ENCODE assay signal across 13 cellular contexts in the genomic region with DNA sequence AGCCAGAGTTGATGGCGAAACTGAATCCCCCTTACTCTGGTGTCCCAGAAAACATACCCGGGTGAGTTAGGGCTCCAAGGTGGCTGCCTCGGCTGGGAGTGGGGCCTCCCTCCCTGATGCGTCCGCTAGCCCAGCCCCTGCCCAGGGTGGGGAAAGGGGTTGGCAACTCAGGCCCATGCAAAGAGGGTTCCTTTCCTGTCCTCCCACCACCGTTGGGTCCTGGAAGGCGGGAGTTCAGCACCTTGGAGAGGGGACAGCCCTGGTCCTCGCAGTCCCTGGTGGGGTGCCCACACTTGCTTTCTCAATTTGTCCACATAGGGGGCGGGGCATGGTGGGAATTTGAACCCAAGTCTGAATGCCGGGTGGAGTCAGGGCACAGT. TPM values are rescaled to one million over a fixed set of nuclear protein-coding genes. Genes with fewer than 3 reads are reported as not detected.
DNase-seq lines count a peak whose midpoint lies in the region; TF ChIP-seq lines count a peak whose summit lies in the region.
"Had no signal": no experiment of that assay in that cellular context is flagged by ENCODE, and none has a peak within 500 bp of the region (broad histone marks: within the 10 kb centered on the region; RNA-seq: fewer than 3 reads in every experiment).

No MANE protein-coding gene starts in this region.

- no peak overlapping the region for H2BK20ac ChIP-seq in H9 (ENCODE audit: low read depth, low read length, poor library complexity, severe bottlenecking)

- H3K27ac ChIP-seq in H9 (ENCODE audit: insufficient read length, low read depth, low read length), result no peak overlapping the region
- H3K27ac ChIP-seq in liver (ENCODE audit: low read depth in 1 of 2, low read length in 2 of 2), result no peak overlapping the region
- H3K27ac ChIP-seq: parathyroid adenoma, SJSA1 had no signal

- H3K9ac ChIP-seq in H9 (ENCODE audit: extremely low read depth, insufficient read length, low read length) (no peak overlapping the region), liver (ENCODE audit: low read depth in 1 of 2, low read length in 2 of 2) (no peak overlapping the region)
- H3K9ac ChIP-seq: parathyroid adenoma had no signal

- H3K27me3 Mint-ChIP-seq in H9 (ENCODE audit: low read depth), result no peaks in the 10 kb centered on the region

- H3K23ac ChIP-seq in H9 (ENCODE audit: insufficient read length, low read depth, low read length), result no peak overlapping the region

- no peak overlapping the region for H3K4ac ChIP-seq in H9 (ENCODE audit: low read depth, low read length)

- H3K9me3 ChIP-seq in H9 (ENCODE audit: control insufficient read depth, low read depth, low read length), result no peaks in the 10 kb centered on the region
- no peaks in the 10 kb centered on the region for H3K9me3 ChIP-seq in liver (ENCODE audit: control insufficient read depth in 4 of 4, low read length in 3 of 4)
- H3K9me3 ChIP-seq: SJSA1 had no signal

- no peak overlapping the region for H3K14ac ChIP-seq in H9 (ENCODE audit: insufficient read depth, low read length)

- H3K4me1 Mint-ChIP-seq in H9, result peaks cover 16 to 20% of the 10 kb centered on the region in 2 experiments

- no peak overlapping the region for H2AK5ac ChIP-seq in H9 (ENCODE audit: insufficient read length, low read length)

- H3K27ac Mint-ChIP-seq in H9, result no peak overlapping the region
- H3K27ac Mint-ChIP-seq: immature natural killer cell had no signal

- H4K20me1 ChIP-seq in H9 (ENCODE audit: control insufficient read depth, insufficient read depth, insufficient read length), result no peaks in the 10 kb centered on the region

- no peak overlapping the region for H2BK5ac ChIP-seq in H9 (ENCODE audit: insufficient read length, low read length)

- H3K79me1 ChIP-seq in H9 (ENCODE audit: insufficient read depth, low read depth, low read length, poor library complexity, severe bottlenecking), result no peaks in the 10 kb centered on the region

- no peak overlapping the region for H4K8ac ChIP-seq in H9 (replicated peaks; ENCODE audit: insufficient read length, low read depth, low read length)

- H2BK15ac ChIP-seq in H9 (ENCODE audit: low read depth, low read length), result no peak overlapping the region

- H3K4me1 ChIP-seq in H9 (ENCODE audit: insufficient read depth, low read length), result no peaks in the 10 kb centered on the region
- H3K4me1 ChIP-seq in liver (ENCODE audit: control insufficient read depth in 4 of 4, insufficient read depth in 4 of 4, low read length in 3 of 4), result peaks cover 0 to 12% (median 6%) of the 10 kb centered on the region in 4 donors
- H3K4me1 ChIP-seq: parathyroid adenoma had no signal

- no peak overlapping the region; a peak in 1 of 5 replicates for H3K4me3 Mint-ChIP-seq in H9
- H3K4me3 Mint-ChIP-seq: immature natural killer cell had no signal

- H3K36me3 Mint-ChIP-seq in H9 (ENCODE audit: insufficient read depth in 1 of 3, low read depth in 3 of 3), result peaks cover 20 to 44% (median 30%) of the 10 kb centered on the region in 3 experiments; a peak in 6 of 7 replicates

- H3K36me3 ChIP-seq in liver (ENCODE audit: control insufficient read depth in 4 of 4, insufficient read depth in 3 of 4, low read depth in 1 of 4, low read length in 3 of 4), result peaks cover 0 to 15% (median 6%) of the 10 kb centered on the region in 4 donors

- DNase-seq in Caki2 (ENCODE audit: low read depth) (peak; percentile 19), H9 (peak; percentile 79), amniotic epithelial cell (ENCODE audit: low read depth) (peak; percentile 21), DMS114 treated with DMSO at 0.1 percent for 48 hours (lab: John Stamatoyannopoulos, UW; ENCODE audit: unreplicated experiment) (no peak), NCI-H146 treated with DMSO at 0.1 percent for 48 hours (lab: John Stamatoyannopoulos, UW; ENCODE audit: unreplicated experiment) (no peak), NCI-H526 treated with DMSO at 0.1 percent for 48 hours (lab: John Stamatoyannopoulos, UW) (no peak), AML-193 (lab: John Stamatoyannopoulos, UW) (no peak)
- DNase-seq: immature natural killer cell, NCI-H1048 had no signal

- no peaks in the 10 kb centered on the region for H3K9me3 Mint-ChIP-seq in H9
- H3K9me3 Mint-ChIP-seq: immature natural killer cell had no signal

- H3K79me2 ChIP-seq in H9 (ENCODE audit: insufficient read depth, low read length), result no peaks in the 10 kb centered on the region; the same call in 1 of the 2 replicates
- H3K79me2 ChIP-seq: parathyroid adenoma had no signal

- in situ Hi-C loops in Caki2 (cut with HindIII; ENCODE audit: low pct_unique_long_range_greater_than_20kb, low sequenced_read_pairs), result no loop called here

- no peak overlapping the region for H2BK120ac ChIP-seq in H9 (ENCODE audit: low read depth, low read length, poor library complexity, severe bottlenecking)

- no peak overlapping the region for H3K56ac ChIP-seq in H9 (ENCODE audit: insufficient read length, low read depth, low read length)

- no peak overlapping the region for H4K91ac ChIP-seq in H9 (ENCODE audit: insufficient read length, low read depth, low read length)

- H4K5ac ChIP-seq in H9 (ENCODE audit: insufficient read length, low read depth, low read length), result no peak overlapping the region

- H2AFZ ChIP-seq in H9 (ENCODE audit: low read length), result no peak overlapping the region
- H2AFZ ChIP-seq: parathyroid adenoma had no signal

- H3K18ac ChIP-seq in H9 (ENCODE audit: insufficient read length, low read depth, low read length), result no peak overlapping the region

- H3K23me2 ChIP-seq in H9 (ENCODE audit: insufficient read length, low read depth, low read length, poor library complexity, severe bottlenecking), result peaks cover 1% of the 10 kb centered on the region

- H2BK12ac ChIP-seq in H9 (ENCODE audit: insufficient read length, low read depth, low read length), result no peak overlapping the region

- TF ChIP-seq CTCF in H9 (conservative IDR thresholded peaks at IDR 0.05), result no peak
- TF ChIP-seq CTCF in liver (IDR thresholded peaks at IDR 0.05; ENCODE audit: low read depth, low read length, missing input control), result no peak

- no peak overlapping the region for H3T11ph ChIP-seq in H9 (ENCODE audit: low read length)

- no peak for TF ChIP-seq RAD21 in liver (IDR thresholded peaks at IDR 0.05)

- WGBS in H9 (ENCODE audit: extremely low coverage, insufficient read length, low lambda C conversion rate), result no CpG with 5 or more reads among the region's 10 CpGs
- WGBS in liver, result 73% methylated on average over 10 of the region's 10 CpGs

- H3K4me2 ChIP-seq in H9 (ENCODE audit: insufficient read depth, insufficient read length, low read length), result no peak overlapping the region

- H3K27me3 ChIP-seq in H9 (ENCODE audit: insufficient read depth, low read length) (no peaks in the 10 kb centered on the region; the same call in 1 of the 2 replicates), liver (ENCODE audit: control insufficient read depth in 4 of 4, insufficient read depth in 4 of 4, low read length in 3 of 4) (no peaks in the 10 kb centered on the region)
- H3K27me3 ChIP-seq: SJSA1 had no signal

- H3K4me3 ChIP-seq in liver (ENCODE audit: low read depth in 1 of 3, low read length in 3 of 3), result no peak overlapping the region
- H3K4me3 ChIP-seq: SJSA1 had no signal

TF ChIP-seq in liver, 16 proteins besides CTCF, POLR2A, EP300 and RAD21:
- TF ChIP-seq, protein P1, sequence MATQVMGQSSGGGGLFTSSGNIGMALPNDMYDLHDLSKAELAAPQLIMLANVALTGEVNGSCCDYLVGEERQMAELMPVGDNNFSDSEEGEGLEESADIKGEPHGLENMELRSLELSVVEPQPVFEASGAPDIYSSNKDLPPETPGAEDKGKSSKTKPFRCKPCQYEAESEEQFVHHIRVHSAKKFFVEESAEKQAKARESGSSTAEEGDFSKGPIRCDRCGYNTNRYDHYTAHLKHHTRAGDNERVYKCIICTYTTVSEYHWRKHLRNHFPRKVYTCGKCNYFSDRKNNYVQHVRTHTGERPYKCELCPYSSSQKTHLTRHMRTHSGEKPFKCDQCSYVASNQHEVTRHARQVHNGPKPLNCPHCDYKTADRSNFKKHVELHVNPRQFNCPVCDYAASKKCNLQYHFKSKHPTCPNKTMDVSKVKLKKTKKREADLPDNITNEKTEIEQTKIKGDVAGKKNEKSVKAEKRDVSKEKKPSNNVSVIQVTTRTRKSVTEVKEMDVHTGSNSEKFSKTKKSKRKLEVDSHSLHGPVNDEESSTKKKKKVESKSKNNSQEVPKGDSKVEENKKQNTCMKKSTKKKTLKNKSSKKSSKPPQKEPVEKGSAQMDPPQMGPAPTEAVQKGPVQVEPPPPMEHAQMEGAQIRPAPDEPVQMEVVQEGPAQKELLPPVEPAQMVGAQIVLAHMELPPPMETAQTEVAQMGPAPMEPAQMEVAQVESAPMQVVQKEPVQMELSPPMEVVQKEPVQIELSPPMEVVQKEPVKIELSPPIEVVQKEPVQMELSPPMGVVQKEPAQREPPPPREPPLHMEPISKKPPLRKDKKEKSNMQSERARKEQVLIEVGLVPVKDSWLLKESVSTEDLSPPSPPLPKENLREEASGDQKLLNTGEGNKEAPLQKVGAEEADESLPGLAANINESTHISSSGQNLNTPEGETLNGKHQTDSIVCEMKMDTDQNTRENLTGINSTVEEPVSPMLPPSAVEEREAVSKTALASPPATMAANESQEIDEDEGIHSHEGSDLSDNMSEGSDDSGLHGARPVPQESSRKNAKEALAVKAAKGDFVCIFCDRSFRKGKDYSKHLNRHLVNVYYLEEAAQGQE (IDR thresholded peaks at IDR 0.05), result peak; percentile 98
- TF ChIP-seq FOXA2 (IDR thresholded peaks at IDR 0.05), result no peak
- TF ChIP-seq HNF4A (conservative IDR thresholded peaks at IDR 0.05), result peak in 1 of 2 donors; percentile 44
- no peak for TF ChIP-seq YY1 (IDR thresholded peaks at IDR 0.05)

RNA-seq across cellular contexts. Expression of gene SRM, which starts 6.1 kb away (rescaled TPM):
- total RNA-seq in Caki2 (2014; rRNA removed; shearing (Covaris generic); ENCODE audit: low replicate concordance), result 21.0 and 34.3 TPM in 2 replicates
- 196 and 212 TPM in 2 replicates for total RNA-seq in H9 (2021)
- 10 to 100 TPM in 1 of 2 donors, 1 to 10 TPM in 1; 8.6 to 13.6 TPM for total RNA-seq in liver
- 10 to 100 TPM; 34.9 to 59.1 TPM for polyA plus RNA-seq in liver

RNA-seq across cellular contexts. Expression of gene MASP2, which starts 6.7 kb away (rescaled TPM):
- not detected in 2 replicates for total RNA-seq in Caki2 (2014; rRNA removed; shearing (Covaris generic); ENCODE audit: low replicate concordance)
- total RNA-seq in H9 (2021) (0.46 and 0.57 TPM in 2 replicates), liver (100 to 1,000 TPM in 1 of 2 donors, 10 to 100 TPM in 1; 30.0 to 118 TPM)
- 100 to 1,000 TPM; 307 to 530 TPM for polyA plus RNA-seq in liver
- total RNA-seq: dermis microvascular lymphatic vessel endothelial cell, SJSA1 had no signal
- polyA plus RNA-seq: immature natural killer cell had no signal

RNA-seq across cellular contexts. Expression of gene TARDBP, which starts 41.3 kb away (rescaled TPM):
- 21.2 and 70.9 TPM in 2 replicates for total RNA-seq in Caki2 (2014; rRNA removed; shearing (Covaris generic); ENCODE audit: low replicate concordance)
- total RNA-seq in H9 (2021) (207 and 209 TPM in 2 replicates), liver (10 to 100 TPM; 78.4 to 80.1 TPM)
- polyA plus RNA-seq in liver, result 10 to 100 TPM; 44.4 to 87.6 TPM

RNA-seq across cellular contexts. Expression of gene EXOSC10, which starts 45.9 kb away (rescaled TPM):
- total RNA-seq in Caki2 (2014; rRNA removed; shearing (Covaris generic); ENCODE audit: low replicate concordance), result 32.1 and 56.5 TPM in 2 replicates
- total RNA-seq in H9 (2021) (83.4 and 89.0 TPM in 2 replicates), liver (10 to 100 TPM; 26.3 to 29.2 TPM)
- polyA plus RNA-seq in liver, result 10 to 100 TPM; 11.3 to 15.6 TPM

Comparison
In these comparisons a context has a peak if more than half of its experiments do, and no peak if none do; other contexts are left out.
1. DNase-seq: peak in Caki2 (single experiment), H9 (single experiment) and amniotic epithelial cell (single experiment); none in DMS114 treated with DMSO at 0.1 percent for 48 hours (single experiment), NCI-H146 treated with DMSO at 0.1 percent for 48 hours (single experiment), NCI-H526 treated with DMSO at 0.1 percent for 48 hours (single experiment) and AML-193 (0 of 2).
2. RNA of gene MASP2, which starts 6.7 kb away (total RNA-seq): 30.0 to 118 TPM in liver; 0.46 to 0.57 TPM in H9 and not detected in Caki2; every median in the first group is over 10 times any median in the second.